ENCODE assay signal across 8 cellular contexts in the genomic region with DNA sequence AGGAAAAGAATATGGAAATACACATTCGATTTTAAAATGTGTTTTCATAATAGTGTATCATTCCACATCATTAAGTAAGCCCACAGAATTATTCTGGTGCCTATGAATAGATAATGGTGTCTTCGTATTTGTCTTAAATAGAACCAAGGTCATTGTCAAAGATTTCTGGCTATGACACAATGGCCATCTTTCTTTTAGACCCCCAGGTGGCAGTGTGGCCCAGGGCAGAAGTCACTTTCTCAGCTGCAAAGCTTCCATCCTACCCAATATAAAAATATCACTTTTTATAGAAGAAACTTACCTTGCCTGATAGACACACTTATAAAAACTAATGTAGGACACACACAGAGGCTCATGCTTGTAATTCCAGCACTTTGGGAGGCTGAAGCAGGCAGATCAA. TPM values are rescaled to one million over a fixed set of nuclear protein-coding genes. Genes with fewer than 3 reads are reported as not detected.
DNase-seq lines count a peak whose midpoint lies in the region; ATAC-seq, FAIRE-seq and TF ChIP-seq lines count a peak whose summit lies in the region.

No MANE protein-coding gene starts in this region.

- H3K27ac ChIP-seq in DND-41 (ENCODE audit: low read length) (no peak overlapping the region), tibial artery (no peak overlapping the region)

- H3K4me1 ChIP-seq in DND-41 (ENCODE audit: insufficient read depth, low read length) (no peaks in the 10 kb centered on the region), tibial artery (no peaks in the 10 kb centered on the region)

- no peaks in the 10 kb centered on the region for H4K20me1 ChIP-seq in DND-41 (ENCODE audit: insufficient read depth, low read length)

- no peak overlapping the region for H3K9ac ChIP-seq in DND-41 (ENCODE audit: low read depth, low read length)

- H2AFZ ChIP-seq in DND-41 (ENCODE audit: low read depth, low read length): no peak overlapping the region

- H3K36me3 ChIP-seq in DND-41 (ENCODE audit: insufficient read depth, low read length) (no peaks in the 10 kb centered on the region), H7 (replicated peaks; ENCODE audit: control insufficient read depth, insufficient read depth, low read length) (no peaks in the 10 kb centered on the region), tibial artery (no peaks in the 10 kb centered on the region)

- H3K9me3 ChIP-seq in DND-41 (ENCODE audit: insufficient read depth, low read length, severe bottlenecking) (no peaks in the 10 kb centered on the region), tibial artery (no peaks in the 10 kb centered on the region)

- no peaks in the 10 kb centered on the region for H3K79me2 ChIP-seq in DND-41 (ENCODE audit: insufficient read depth, low read length)

- intact Hi-C loops in tibial artery (cut with DNase I; ENCODE audit: low total_unique reads): no loop called here

- peak; percentile 71; the same call in 2 of the 3 replicates for ATAC-seq in DND-41 (ENCODE audit: insufficient read depth, low read depth)
- ATAC-seq in GM18502 (IDR thresholded peaks at IDR 0.05; ENCODE audit: poor library complexity, unreplicated experiment): no peak
- ATAC-seq in HG02938 (IDR thresholded peaks at IDR 0.05; ENCODE audit: unreplicated experiment): no peak

- peak; percentile 39 for FAIRE-seq in RCC 7860 (lab: Jason Lieb, UNC)

- no peak overlapping the region for H3K4me2 ChIP-seq in DND-41 (ENCODE audit: insufficient read depth, low read length)

- H3K4me3 ChIP-seq in DND-41 (ENCODE audit: low read depth in 1 of 2, low read length in 2 of 2) (no peak overlapping the region), H7 (ENCODE audit: insufficient read depth, low read depth, low read length) (no peak overlapping the region), fibroblast of mammary gland (ENCODE audit: control insufficient read depth, low read depth, low read length) (no peak overlapping the region), tibial artery (no peak overlapping the region)

- TF ChIP-seq CTCF in DND-41 (IDR thresholded peaks at IDR 0.05; ENCODE audit: borderline replicate concordance, extremely low read depth, low read length, poor library complexity, severe bottlenecking) (peak; percentile 65), fibroblast of mammary gland (conservative IDR thresholded peaks at IDR 0.05; ENCODE audit: control insufficient read depth, insufficient read depth, low read depth, low read length) (peak; percentile 41), tibial artery (IDR thresholded peaks at IDR 0.05) (peak; percentile 13 to 24)

- H3K27me3 ChIP-seq in DND-41 (ENCODE audit: insufficient read depth, low read length, poor library complexity) (no peaks in the 10 kb centered on the region), H7 (ENCODE audit: control insufficient read depth, insufficient read depth, low read length) (no peaks in the 10 kb centered on the region), tibial artery (no peaks in the 10 kb centered on the region)

- peak; percentile 23 for DNase-seq in DND-41
- peak; percentile 42 for DNase-seq in H7
- no peak for DNase-seq in RCC 7860 (ENCODE audit: low spot score)
- DNase-seq in fibroblast of mammary gland (ENCODE audit: low read depth): peak; percentile 17
- no peak for DNase-seq in tibial artery
- no peak for DNase-seq in epidermal melanocyte (ENCODE audit: insufficient read length, low spot score)

RNA-seq across cellular contexts. Expression of gene ZRANB3, which starts 57.5 kb away (rescaled TPM):
- 10.4 and 14.0 TPM in 2 replicates for total RNA-seq in H7 (2014; rRNA removed; shearing (Covaris generic))

RNA-seq across cellular contexts. Expression of gene R3HDM1, which starts 57.7 kb away (rescaled TPM):
- 16.4 and 21.7 TPM in 2 replicates for total RNA-seq in H7 (2014; rRNA removed; shearing (Covaris generic))

Comparison
In these comparisons a context has a peak if more than half of its experiments do, and no peak if none do; other contexts are left out.
1. DNase-seq: peak in DND-41 (single experiment), H7 (single experiment) and fibroblast of mammary gland (single experiment); none in RCC 7860 (single experiment), tibial artery (0 of 2) and epidermal melanocyte (single experiment).
2. Peak in every context shown above with its lines, with median percentiles within 50 percentile points of each other: CTCF ChIP-seq.